In genomic region chr9:123371805-123372590, GRCh38 we compare ENCODE assay signal across 19 cellular contexts. TPM values are rescaled to one million over a fixed set of nuclear protein-coding genes. Genes with fewer than 3 reads are reported as not detected.
"Had no signal": no experiment of that assay in that cellular context is flagged by ENCODE, and none has a peak within 500 bp of the region (broad histone marks: within the 10 kb centered on the region; RNA-seq: fewer than 3 reads in every experiment).

No MANE protein-coding gene starts in this region.

- H3K27ac Mint-ChIP-seq: activated CD4-positive, alpha-beta T cell treated with anti-CD3 and anti-CD28 coated beads, Interleukin-2, amount 10 ng/mL, durations not matched to agents 7 days and 5 days; activated naive CD8-positive, alpha-beta T cell; naive thymus-derived CD4-positive, alpha-beta T cell had no signal

- H3K4me1 Mint-ChIP-seq: activated CD4-positive, alpha-beta T cell treated with anti-CD3 and anti-CD28 coated beads, Interleukin-2, amount 10 ng/mL, durations not matched to agents 7 days and 5 days had no signal

- H3K4me3 ChIP-seq: body of pancreas, heart left ventricle, lower lobe of right lung, psoas muscle, tibial artery had no signal

- H3K9me3 ChIP-seq: body of pancreas, heart left ventricle, lower lobe of right lung, psoas muscle, tibial artery had no signal

- ATAC-seq: body of pancreas; heart left ventricle; left colon; lower lobe of right lung; naive thymus-derived CD4-positive, alpha-beta T cell; psoas muscle; sciatic nerve had no signal

- H3K4me3 Mint-ChIP-seq: activated CD4-positive, alpha-beta T cell treated with anti-CD3 and anti-CD28 coated beads, Interleukin-2, amount 10 ng/mL, durations not matched to agents 7 days and 5 days; activated naive CD8-positive, alpha-beta T cell had no signal

- H3K27ac ChIP-seq: body of pancreas, epithelial cell of prostate, heart left ventricle, lower lobe of right lung, psoas muscle, tibial artery had no signal

- H3K4me1 ChIP-seq: psoas muscle had no signal

- H3K36me3 Mint-ChIP-seq: activated naive CD8-positive, alpha-beta T cell had no signal

- H3K9me3 Mint-ChIP-seq: activated CD4-positive, alpha-beta T cell treated with anti-CD3 and anti-CD28 coated beads, Interleukin-2, amount 10 ng/mL, durations not matched to agents 7 days and 5 days had no signal

- DNase-seq: activated CD4-positive, alpha-beta T cell treated with anti-CD3 and anti-CD28 coated beads, Interleukin-2, amount 10 ng/mL, durations not matched to agents 7 days and 5 days; activated CD4-positive, CD25-positive, alpha-beta regulatory T cell; activated gamma-delta T cell treated with Interleukin-2 at 50 U/mL for 16 hours; amniotic stem cell; body of pancreas; effector memory CD4-positive, alpha-beta T cell; foreskin melanocyte; heart left ventricle; left colon; lower lobe of right lung; naive thymus-derived CD4-positive, alpha-beta T cell; occipital lobe; psoas muscle; T-helper 2 cell; tibial artery had no signal

- H3K36me3 ChIP-seq: heart left ventricle, lower lobe of right lung, tibial artery had no signal

RNA-seq across cellular contexts. Expression of gene CRB2, which starts 16.0 kb away (rescaled TPM):
- total RNA-seq: activated CD4-positive, alpha-beta T cell treated with anti-CD3 and anti-CD28 coated beads, Interleukin-2, amount 10 ng/mL, durations not matched to agents 7 days and 5 days; fibroblast of lung; lower lobe of right lung; naive thymus-derived CD4-positive, alpha-beta T cell had no signal
- polyA plus RNA-seq: fibroblast of lung; heart left ventricle; naive thymus-derived CD4-positive, alpha-beta T cell had no signal
